ENCODE assay signal across 22 cellular contexts in genomic region chr13:65143920-65144319, GRCh38.
"Had no signal": no experiment of that assay in that cellular context is flagged by ENCODE, and none has a peak within 500 bp of the region (broad histone marks: within the 10 kb centered on the region; RNA-seq: fewer than 3 reads in every experiment).

No MANE protein-coding gene starts in this region.

- H3K27ac Mint-ChIP-seq: dendritic cell treated with granulocyte-macrophage colony-stimulating factor and Interleukin-4, amounts not matched to agents 40 ng/mL and 50 ng/mL, for 4 days; effector memory CD8-positive, alpha-beta T cell; endodermal cell had no signal

- DNase-seq: colonic mucosa; cortex of kidney; dermis blood vessel endothelial cell; dorsolateral prefrontal cortex; effector CD4-positive, alpha-beta T cell; effector CD8-positive, alpha-beta T cell; effector memory CD4-positive, alpha-beta T cell; effector memory CD8-positive, alpha-beta T cell; endodermal cell; erythroblast; esophagus squamous epithelium; foreskin fibroblast; foreskin keratinocyte; foreskin melanocyte; gastrocnemius medialis; glutamatergic neuron; head of caudate nucleus; heart left ventricle; heart right ventricle had no signal

- H3K4me1 Mint-ChIP-seq: endodermal cell had no signal

- H3K4me3 Mint-ChIP-seq: dendritic cell treated with granulocyte-macrophage colony-stimulating factor and Interleukin-4, amounts not matched to agents 40 ng/mL and 50 ng/mL, for 4 days; effector memory CD8-positive, alpha-beta T cell; endodermal cell had no signal

- ATAC-seq: effector memory CD8-positive, alpha-beta T cell; esophagus mucosa; foreskin keratinocyte; gastrocnemius medialis; gastroesophageal sphincter; heart left ventricle; heart right ventricle had no signal

- H3K9me3 Mint-ChIP-seq: endodermal cell had no signal

- H3K27me3 Mint-ChIP-seq: dendritic cell treated with granulocyte-macrophage colony-stimulating factor and Interleukin-4, amounts not matched to agents 40 ng/mL and 50 ng/mL, for 4 days; effector memory CD8-positive, alpha-beta T cell had no signal
